ENCODE assay signal across 10 cellular contexts in genomic region chr17:55307879-55308278, GRCh38. TPM values are rescaled to one million over a fixed set of nuclear protein-coding genes. Genes with fewer than 3 reads are reported as not detected.
"Had no signal": no experiment of that assay in that cellular context is flagged by ENCODE, and none has a peak within 500 bp of the region (broad histone marks: within the 10 kb centered on the region; RNA-seq: fewer than 3 reads in every experiment).

No MANE protein-coding gene starts in this region.

- ATAC-seq: GM23338, HCT116 had no signal

- H3K27ac Mint-ChIP-seq: GM23338, HFFc6 had no signal

- H3K9me3 Mint-ChIP-seq: GM23338, H9, HFFc6 had no signal

- FAIRE-seq: H1, H54 had no signal

- H2AFZ ChIP-seq: GM23338 had no signal

- H3K9me3 ChIP-seq: HAP-1 had no signal

- H3K4me3 Mint-ChIP-seq: GM23338, H9, HFFc6 had no signal

- H3K4me2 ChIP-seq: GM23338 had no signal

- H3K36me3 ChIP-seq: HAP-1 had no signal

- H3K4me1 ChIP-seq: HAP-1 had no signal

- DNase-seq: GOT3, H7, H9, HCEC 1CT, HFFc6 had no signal

- H3K4me3 ChIP-seq: GM23338, HAP-1 had no signal

RNA-seq across cellular contexts. Expression of gene HLF, which starts 43.1 kb away (rescaled TPM):
- total RNA-seq: HFFc6 had no signal
- polyA plus RNA-seq: GM23338 had no signal
